Comparison of ENCODE assay signal across 8 cellular contexts in the genomic region with DNA sequence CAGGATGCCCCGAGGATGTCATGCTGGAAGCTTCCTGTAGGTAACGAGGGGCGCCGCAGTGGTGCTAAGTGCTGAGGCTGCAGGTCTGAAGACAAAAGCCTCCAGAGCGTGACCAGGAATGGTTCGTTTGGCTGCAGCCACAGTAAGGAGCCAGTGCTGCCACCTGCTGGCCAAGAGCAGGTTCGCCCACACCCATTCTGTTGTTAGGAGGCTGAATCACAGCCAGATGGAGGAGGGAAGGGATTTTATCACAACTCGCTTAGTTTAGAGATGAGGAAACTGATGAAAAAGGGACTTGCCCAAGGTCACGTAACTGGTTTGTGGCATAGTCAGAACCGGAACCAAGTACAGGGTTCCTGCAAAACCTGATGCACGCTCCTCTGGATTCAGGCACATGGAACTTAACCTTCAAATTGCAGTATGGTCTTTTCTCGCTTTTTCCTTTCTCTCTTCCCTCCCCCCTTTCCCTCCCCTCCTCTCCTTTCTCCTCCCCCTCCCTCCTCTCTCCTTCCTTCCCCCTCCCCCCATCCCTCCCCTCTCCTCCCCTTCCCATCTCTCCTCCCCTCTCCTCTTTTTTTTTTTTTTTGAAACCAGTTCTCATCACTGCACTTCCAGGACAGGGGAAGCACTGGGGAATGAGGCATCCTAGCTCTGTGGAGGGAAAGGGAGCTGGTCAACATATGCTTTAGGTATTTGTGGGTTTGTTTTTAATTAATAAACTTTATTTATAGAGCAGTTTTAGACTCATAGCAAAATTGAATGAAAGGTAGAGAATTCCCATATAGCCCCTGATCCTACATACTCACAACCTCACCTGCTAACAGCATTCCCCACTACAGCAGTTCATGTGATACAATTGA.
DNase-seq lines count a peak whose midpoint lies in the region; ATAC-seq, FAIRE-seq and TF ChIP-seq lines count a peak whose summit lies in the region.

No MANE protein-coding gene starts in this region.

- peak; percentile 81 for ATAC-seq in CD8-positive, alpha-beta T cell
- peak; percentile 98 for ATAC-seq in GM19455 (IDR thresholded peaks at IDR 0.05; ENCODE audit: unreplicated experiment)
- peak; percentile 70 for ATAC-seq in HG03558 (IDR thresholded peaks at IDR 0.05; ENCODE audit: extremely low read depth, unreplicated experiment)
- peak; percentile 94 for ATAC-seq in HepG2

- no peak overlapping the region for H3K27ac ChIP-seq in CD8-positive, alpha-beta T cell (ENCODE audit: low read depth, low read length)
- H3K27ac ChIP-seq in colonic mucosa = no peak overlapping the region
- H3K27ac ChIP-seq in HepG2 (ENCODE audit: extremely low read length, insufficient read depth, low read length) = no peak overlapping the region

- in situ Hi-C loops in HepG2 (cut with HindIII; ENCODE audit: extremely low pct_ligation_motif_present, low pct_unique_long_range_greater_than_20kb) = no loop called here

- no peaks in the 10 kb centered on the region for H3K9me3 ChIP-seq in CD8-positive, alpha-beta T cell (ENCODE audit: low read length)
- H3K9me3 ChIP-seq in colonic mucosa (no peaks in the 10 kb centered on the region), HepG2 (ENCODE audit: low read length) (no peaks in the 10 kb centered on the region)

- H3K4me1 Mint-ChIP-seq in CD8-positive, alpha-beta T cell (ENCODE audit: low read depth) = peaks cover 24% of the 10 kb centered on the region

- no peaks in the 10 kb centered on the region for H3K36me3 Mint-ChIP-seq in CD8-positive, alpha-beta T cell

- BruUV-seq in HepG2 (replicated peaks; lab: Mats Ljungman, UMichigan) = no TSS peak

- TF ChIP-seq POLR2A in HepG2 (IDR thresholded peaks at IDR 0.05; ENCODE audit: insufficient read depth in 1 of 2, low read depth in 2 of 2, low read length in 2 of 2) = no peak

- no peak overlapping the region for H2AFZ ChIP-seq in HepG2 (ENCODE audit: low read length)

- TF ChIP-seq CTCF in CD8-positive, alpha-beta T cell (IDR thresholded peaks at IDR 0.05) = peak; percentile 86
- TF ChIP-seq CTCF in colonic mucosa (IDR thresholded peaks at IDR 0.05) = peak; percentile 97
- peak; percentile 96 for TF ChIP-seq CTCF in HepG2 (CRISPR knock-in tag; IDR thresholded peaks at IDR 0.05)

- no peaks in the 10 kb centered on the region for H3K27me3 Mint-ChIP-seq in CD8-positive, alpha-beta T cell (ENCODE audit: low read depth)

- H3K79me2 ChIP-seq in HepG2 (ENCODE audit: insufficient read depth, low read length) = no peaks in the 10 kb centered on the region

- POLR2A ChIA-PET in CD8-positive, alpha-beta T cell (lab: Charles Lee) = no interaction called here
- POLR2A ChIA-PET in HepG2 (lab: Yijun Ruan, JAX) = no interaction called here

- intact Hi-C loops in CD8-positive, alpha-beta T cell (cut with DNase I, micrococcal nuclease) = loop anchor here (2.0 to 10.0 kb wide), 5 partner anchors 81 to 261 kb away; a partner anchor contains a TSS
- intact Hi-C loops in colonic mucosa (cut with DNase I) (loop anchor here (5.0 to 10.0 kb wide), 2 partner anchors 81 to 199 kb away; a partner anchor contains a TSS), HepG2 (cut with micrococcal nuclease; ENCODE audit: unreplicated experiment) (loop anchor here (1.0 to 10.0 kb wide), 4 partner anchors 82 to 131 kb away; a partner anchor contains a TSS)

- no peak overlapping the region for H3K4me3 ChIP-seq in CD8-positive, alpha-beta T cell (ENCODE audit: low read depth, low read length)
- no peak overlapping the region for H3K4me3 ChIP-seq in colonic mucosa
- peak overlapping the region in 1 of 3 experiments; percentile 21; a peak in 1 of 6 replicates for H3K4me3 ChIP-seq in HepG2 (replicated peaks in 1 of 3; ENCODE audit: insufficient read depth in 1 of 3, low read depth in 2 of 3, low read length in 3 of 3)

- 11% methylated on average over 12 of the region's 12 CpGs for WGBS in HepG2 (ENCODE audit: low lambda C conversion rate)

- H3K9ac ChIP-seq in colonic mucosa (ENCODE audit: low read depth in 2 of 2, low read length in 2 of 2) = no peak overlapping the region
- H3K9ac ChIP-seq in HepG2 (ENCODE audit: insufficient read depth, low read depth, low read length) = no peak overlapping the region

- peak; percentile 97 for FAIRE-seq in HepG2 (lab: Jason Lieb, UNC)

- CTCF ChIA-PET in CD8-positive, alpha-beta T cell (lab: Charles Lee) = interaction anchor here (0.6 to 0.7 kb wide), 4 partner anchors 13 to 95 kb away, joined by 3 read pairs; no protein-coding TSS in a partner anchor
- CTCF ChIA-PET in HepG2 (lab: Yijun Ruan, JAX; ENCODE audit: low intra/inter-chr PET ratio, low total read pairs) = interaction anchor here (0.9 to 2.8 kb wide), 2 partner anchors 82 to 88 kb away, joined by 5 to 15 read pairs; a partner anchor contains a TSS

- peak; percentile 88 for TF ChIP-seq RAD21 in HepG2 (CRISPR knock-in tag; IDR thresholded peaks at IDR 0.05)

- H3K27me3 ChIP-seq in CD8-positive, alpha-beta T cell (ENCODE audit: insufficient read depth, low read length) = no peaks in the 10 kb centered on the region
- H3K27me3 ChIP-seq in colonic mucosa (no peaks in the 10 kb centered on the region), HepG2 (ENCODE audit: control insufficient read depth in 1 of 2, insufficient read depth in 2 of 2, low read length in 2 of 2) (no peaks in the 10 kb centered on the region)

- no peaks in the 10 kb centered on the region for H3K36me3 ChIP-seq in CD8-positive, alpha-beta T cell (ENCODE audit: insufficient read depth, low read length)
- no peaks in the 10 kb centered on the region for H3K36me3 ChIP-seq in colonic mucosa
- no peaks in the 10 kb centered on the region for H3K36me3 ChIP-seq in HepG2 (replicated peaks in 1 of 2; ENCODE audit: control insufficient read depth in 1 of 2, insufficient read depth in 2 of 2, low read length in 2 of 2)

- peak overlapping the region; percentile 58 for H3K4me3 Mint-ChIP-seq in CD8-positive, alpha-beta T cell

- no peaks in the 10 kb centered on the region for H4K20me1 ChIP-seq in HepG2 (ENCODE audit: insufficient read depth, low read length)

- DNase-seq in CD8-positive, alpha-beta T cell = peak; percentile 58 to 89 (median 81)
- peak; percentile 94 to 99 for DNase-seq in NCI-H526 (lab: John Stamatoyannopoulos, UW)
- peak; percentile 84 to 86 for DNase-seq in activated CD4-positive, alpha-beta T cell treated with anti-CD3 and anti-CD28 coated beads for 4 hours
- peak; percentile 94 for DNase-seq in colonic mucosa
- DNase-seq in HepG2 (ENCODE audit: low spot score) = peak; percentile 90
- DNase-seq in stimulated activated CD4-positive, alpha-beta T cell treated with anti-CD3 and anti-CD28 coated beads, TNF-alpha, amount 100 ng/mL, for 24 hours (ENCODE audit: low read depth in 3 of 3) = peak; percentile 83 to 90 (median 85)

- TF ChIP-seq EP300 in HepG2 (IDR thresholded peaks at IDR 0.05; ENCODE audit: low read depth in 2 of 2, low read length in 2 of 2) (no peak), HepG2 (CRISPR knock-in tag; IDR thresholded peaks at IDR 0.05; ENCODE audit: borderline replicate concordance) (no peak)

- peak overlapping the region; percentile 57 for H3K4me2 ChIP-seq in HepG2 (ENCODE audit: low read depth, low read length)

- H3K9me3 Mint-ChIP-seq in CD8-positive, alpha-beta T cell = no peaks in the 10 kb centered on the region

- H3K27ac Mint-ChIP-seq in CD8-positive, alpha-beta T cell = peak overlapping the region; percentile 47

- peaks cover 21% of the 10 kb centered on the region for H3K4me1 ChIP-seq in CD8-positive, alpha-beta T cell (ENCODE audit: insufficient read depth, low read length)
- H3K4me1 ChIP-seq in colonic mucosa (no peaks in the 10 kb centered on the region), HepG2 (ENCODE audit: insufficient read depth, low read length) (peaks cover 29% of the 10 kb centered on the region)

TF ChIP-seq in HepG2, 621 proteins besides CTCF, POLR2A, EP300 and RAD21 (continues in another document):
- TF ChIP-seq TEAD2 (CRISPR knock-in tag; IDR thresholded peaks at IDR 0.05) (no peak), PCBP2 (optimal IDR thresholded peaks at IDR 0.05; ENCODE audit: low read depth, low read length, poor library complexity, severe bottlenecking) (peak; percentile 95), TOPORS (CRISPR knock-in tag; IDR thresholded peaks at IDR 0.05) (no peak), ZNF75D (CRISPR knock-in tag; IDR thresholded peaks at IDR 0.05; ENCODE audit: borderline replicate concordance) (no peak), ZNF260 (CRISPR knock-in tag; IDR thresholded peaks at IDR 0.05; ENCODE audit: borderline replicate concordance, low read depth) (no peak), TBP (CRISPR knock-in tag; IDR thresholded peaks at IDR 0.05) (no peak; the same call in 1 of the 2 replicates), ZNF34 (CRISPR knock-in tag; IDR thresholded peaks at IDR 0.05; ENCODE audit: borderline replicate concordance) (no peak), ZNF614 (CRISPR knock-in tag; IDR thresholded peaks at IDR 0.05; ENCODE audit: borderline replicate concordance) (0 out of 2 replicates have a peak, but pooled peaks have one; percentile 33), ZNF562 (CRISPR knock-in tag; IDR thresholded peaks at IDR 0.05; ENCODE audit: borderline replicate concordance) (no peak), MBNL3 (CRISPR knock-in tag; conservative IDR thresholded peaks at IDR 0.05) (no peak), NONO (IDR thresholded peaks at IDR 0.05) (no peak), NONO (CRISPR knock-in tag; conservative IDR thresholded peaks at IDR 0.05) (peak; percentile 55; the same call in 1 of the 2 replicates), PAF1 (CRISPR knock-in tag; IDR thresholded peaks at IDR 0.05) (no peak), THAP11 (CRISPR knock-in tag; IDR thresholded peaks at IDR 0.05) (peak; percentile 49), HNRNPH1 (optimal IDR thresholded peaks at IDR 0.05; ENCODE audit: low read depth, low read length) (no peak)
- TF ChIP-seq, protein P1, sequence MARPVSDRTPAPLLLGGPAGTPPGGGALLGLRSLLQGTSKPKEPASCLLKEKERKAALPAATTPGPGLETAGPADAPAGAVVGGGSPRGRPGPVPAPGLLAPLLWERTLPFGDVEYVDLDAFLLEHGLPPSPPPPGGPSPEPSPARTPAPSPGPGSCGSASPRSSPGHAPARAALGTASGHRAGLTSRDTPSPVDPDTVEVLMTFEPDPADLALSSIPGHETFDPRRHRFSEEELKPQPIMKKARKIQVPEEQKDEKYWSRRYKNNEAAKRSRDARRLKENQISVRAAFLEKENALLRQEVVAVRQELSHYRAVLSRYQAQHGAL (CRISPR knock-in tag; IDR thresholded peaks at IDR 0.05; ENCODE audit: not compliant biosample characterization) = no peak
